ENCODE assay signal across 8 cellular contexts in the genomic region with DNA sequence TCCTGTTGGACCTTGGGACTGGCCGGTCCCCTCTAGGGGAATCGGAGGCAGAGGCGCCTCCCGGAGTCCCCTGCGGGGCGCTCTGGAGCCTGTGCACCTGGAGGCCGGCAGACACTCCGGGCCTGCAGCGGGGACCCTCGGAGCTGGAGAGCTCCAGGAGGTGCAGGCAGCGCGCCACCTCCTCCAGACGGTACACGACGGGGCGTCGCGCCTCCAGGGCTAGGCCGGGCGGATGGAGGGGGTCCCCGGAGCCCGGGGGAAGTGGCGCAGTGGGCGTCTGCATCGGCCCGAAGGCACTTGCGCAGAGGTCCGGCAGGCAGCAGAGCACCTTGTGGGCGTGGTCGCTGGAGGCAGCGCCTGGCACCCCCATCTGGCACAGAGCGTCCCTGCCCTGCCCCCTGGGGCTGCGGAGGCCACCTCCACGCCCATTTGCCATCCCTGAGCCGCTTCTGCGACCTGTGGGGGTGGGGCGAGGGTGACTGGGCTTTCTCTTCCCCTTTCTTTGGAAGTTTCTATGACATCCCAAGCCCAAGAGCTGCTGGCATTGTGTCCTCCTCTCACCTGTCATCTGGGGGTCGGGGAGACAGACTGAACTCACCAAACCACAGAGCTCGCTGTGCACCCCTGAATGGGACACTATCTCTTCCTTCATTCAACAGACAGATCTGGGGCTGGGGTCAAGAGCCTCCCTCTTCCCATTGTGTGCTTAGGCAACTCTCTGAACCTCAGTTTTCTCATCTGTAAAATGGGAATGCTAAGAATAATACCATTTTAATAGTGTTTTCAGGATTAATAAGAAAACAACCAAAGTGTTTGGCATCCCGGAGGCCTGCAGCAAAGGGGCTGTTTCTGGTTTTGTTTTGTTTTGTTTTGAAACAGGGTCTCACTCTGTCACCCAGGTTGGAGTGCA. TPM values are rescaled to one million over a fixed set of nuclear protein-coding genes. Genes with fewer than 3 reads are reported as not detected.
DNase-seq lines count a peak whose midpoint lies in the region; ATAC-seq and TF ChIP-seq lines count a peak whose summit lies in the region.

No MANE protein-coding gene starts in this region.

- CTCF ChIA-PET in T-cell (lab: Charles Lee) = interaction anchor here in 1 of 2 donors (1.3 kb wide), 1 partner anchor 104 kb away, joined by 4 read pairs; no protein-coding TSS in a partner anchor

- no peaks in the 10 kb centered on the region for H3K9me3 Mint-ChIP-seq in T-cell

- H3K27ac Mint-ChIP-seq in T-cell = no peak overlapping the region

- no peaks in the 10 kb centered on the region for H3K9me3 ChIP-seq in parathyroid adenoma (ENCODE audit: control insufficient read depth, low read length)

- DNase-seq in AG20443 (ENCODE audit: low spot score) (peak; percentile 34), H7 (peak; percentile 91), T-cell (peak in 17 of 34 experiments; percentile 1 to 31 (median 4)), fibroblast of pulmonary artery (ENCODE audit: low read depth) (no peak), medulla oblongata (ENCODE audit: extremely low spot score) (no peak)
- DNase-seq in stimulated activated CD4-positive, alpha-beta T cell treated with anti-CD3 and anti-CD28 coated beads, Interleukin-12 subunit alpha, Interleukin-12 subunit beta, amount 100 ng/mL, for 4 hours = no peak

- H3K36me3 Mint-ChIP-seq in T-cell = no peaks in the 10 kb centered on the region

- H2AFZ ChIP-seq in parathyroid adenoma = peak overlapping the region; percentile 96

- H3K36me3 ChIP-seq in H7 (replicated peaks; ENCODE audit: control insufficient read depth, insufficient read depth, low read length) (no peaks in the 10 kb centered on the region), parathyroid adenoma (ENCODE audit: control insufficient read depth, insufficient read depth, low read length) (no peaks in the 10 kb centered on the region)

- peak overlapping the region; percentile 61 for H3K4me2 ChIP-seq in parathyroid adenoma (ENCODE audit: low read length)

- H3K79me2 ChIP-seq in parathyroid adenoma = no peaks in the 10 kb centered on the region

- H3K27me3 Mint-ChIP-seq in T-cell = peaks cover 0 to 12% of the 10 kb centered on the region in 2 donors

- ATAC-seq in T-cell (replicated peaks in 1 of 4) = peak; percentile 34 to 59 (median 44)
- no peak for ATAC-seq in HG03469 (IDR thresholded peaks at IDR 0.05; ENCODE audit: unreplicated experiment)

- no peak for TF ChIP-seq CTCF in fibroblast of pulmonary artery (IDR thresholded peaks at IDR 0.05; ENCODE audit: low read length, missing control alignments)
- no peak for TF ChIP-seq CTCF in parathyroid adenoma (IDR thresholded peaks at IDR 0.05)

- peaks cover 3% of the 10 kb centered on the region for H3K4me1 ChIP-seq in parathyroid adenoma

- peaks cover 3 to 5% (median 3%) of the 10 kb centered on the region in 3 donors for H3K4me1 Mint-ChIP-seq in T-cell

- H3K27ac ChIP-seq in parathyroid adenoma = no peak overlapping the region

- peak overlapping the region; percentile 31 for H3K9ac ChIP-seq in parathyroid adenoma

- POLR2A ChIA-PET in T-cell (lab: Charles Lee) = no interaction called here

- H3K27me3 ChIP-seq in H7 (ENCODE audit: control insufficient read depth, insufficient read depth, low read length) (peaks cover 2% of the 10 kb centered on the region; the same call in 1 of the 2 replicates), parathyroid adenoma (ENCODE audit: control insufficient read depth, insufficient read depth, low read length) (no peaks in the 10 kb centered on the region)

- peak overlapping the region in 2 of 3 donors; percentile 46 to 59 for H3K4me3 Mint-ChIP-seq in T-cell

- H3K4me3 ChIP-seq in H7 (ENCODE audit: insufficient read depth, low read depth, low read length) = peak overlapping the region; percentile 53
- H3K4me3 ChIP-seq in fibroblast of pulmonary artery (replicated peaks; ENCODE audit: low read depth, low read length) = peak overlapping the region; percentile 10
- no peak overlapping the region for H3K4me3 ChIP-seq in parathyroid adenoma (ENCODE audit: low read depth, low read length)

RNA-seq across cellular contexts. Expression of a gene that starts 37.5 kb away (rescaled TPM):
- total RNA-seq in H7 (2014; rRNA removed; shearing (Covaris generic)) = 52.2 and 55.5 TPM in 2 replicates
- total RNA-seq in T-cell = 10 to 100 TPM in 1 of 5 donors, 1 to 10 TPM in 4; 7.4 to 11.4 (median 8.7) TPM

Comparison
In these comparisons a context has a peak if more than half of its experiments do, and no peak if none do; other contexts are left out.
1. DNase-seq: peak in AG20443 (single experiment) and H7 (single experiment); none in fibroblast of pulmonary artery (single experiment), medulla oblongata (single experiment) and stimulated activated CD4-positive, alpha-beta T cell treated with anti-CD3 and anti-CD28 coated beads, Interleukin-12 subunit alpha, Interleukin-12 subunit beta, amount 100 ng/mL, for 4 hours (single experiment).